ENCODE assay signal across 13 cellular contexts in the genomic region with DNA sequence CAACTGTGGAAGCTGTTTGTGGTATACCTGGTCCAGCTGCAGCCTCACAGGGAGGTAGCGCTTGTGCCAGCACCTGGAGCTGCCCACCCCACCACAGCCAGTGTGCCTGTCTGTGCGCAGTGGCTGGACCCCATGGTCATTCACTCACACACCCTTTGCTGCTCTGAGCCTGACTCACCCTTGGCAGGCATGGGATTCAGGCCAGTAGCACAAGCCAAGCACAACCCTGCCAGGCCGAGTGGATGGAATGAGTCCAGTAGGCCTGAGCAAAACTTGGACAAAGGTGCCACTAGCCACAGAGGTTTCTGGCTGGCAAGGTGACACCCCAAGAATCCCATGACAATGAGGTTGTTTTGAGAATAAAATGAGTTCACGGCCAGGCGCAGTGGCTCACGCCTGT. TPM values are rescaled to one million over a fixed set of nuclear protein-coding genes. Genes with fewer than 3 reads are reported as not detected.
A peak's percentile ranks its signal among the peaks of the same experiment; 100 is the strongest.
DNase-seq lines count a peak whose midpoint lies in the region; ATAC-seq, FAIRE-seq and TF ChIP-seq lines count a peak whose summit lies in the region.
"Had no signal": no experiment of that assay in that cellular context is flagged by ENCODE, and none has a peak within 500 bp of the region (broad histone marks: within the 10 kb centered on the region; RNA-seq: fewer than 3 reads in every experiment).

No MANE protein-coding gene starts in this region.

- H3K27ac ChIP-seq in Panc1 (ENCODE audit: low read length) (no peak overlapping the region), tibial artery (no peak overlapping the region)

- H3K36me3 ChIP-seq in Panc1 (ENCODE audit: control insufficient read depth, insufficient read depth, low read length) = no peaks in the 10 kb centered on the region
- H3K36me3 ChIP-seq in tibial artery = no peaks in the 10 kb centered on the region

- no peak overlapping the region for H3K4me3 ChIP-seq in Panc1 (ENCODE audit: low read depth in 2 of 2, low read length in 2 of 2)
- no peak overlapping the region for H3K4me3 ChIP-seq in tibial artery

- TF ChIP-seq CTCF in Panc1 (IDR thresholded peaks at IDR 0.05) (no peak), tibial artery (IDR thresholded peaks at IDR 0.05) (no peak)

- H3K4me1 ChIP-seq in Panc1 (ENCODE audit: control insufficient read depth, insufficient read depth, low read length) (no peaks in the 10 kb centered on the region), tibial artery (no peaks in the 10 kb centered on the region)

- in situ Hi-C loops in Panc1 (cut with HindIII; ENCODE audit: low pct_unique_long_range_greater_than_20kb, low sequenced_read_pairs) = no loop called here

- CTCF ChIA-PET in Panc1 (lab: Charles Lee) = no interaction called here

- DNase-seq in Ammon's horn (ENCODE audit: low spot score) (peak; percentile 41), Panc1 (ENCODE audit: low read depth, low spot score) (no peak), left cardiac atrium (peak; percentile 42), midbrain (lab: John Stamatoyannopoulos, UW) (peak; percentile 24), tibial artery (no peak), iPS-NIHi11 (ENCODE audit: low spot score) (no peak), frontal cortex (ENCODE audit: low spot score in 2 of 2) (no peak), OCI-M2 (lab: John Stamatoyannopoulos, UW; ENCODE audit: unreplicated experiment) (no peak)
- DNase-seq: CD4-positive, CD25-positive, alpha-beta regulatory T cell; NCI-H2107; NCI-H69; SHP77 treated with DMSO at 0.1 percent for 48 hours had no signal

- H3K9me3 ChIP-seq in Panc1 (ENCODE audit: control insufficient read depth, insufficient read depth, low read depth, low read length) (no peaks in the 10 kb centered on the region), tibial artery (no peaks in the 10 kb centered on the region)

- intact Hi-C loops in Panc1 (cut with micrococcal nuclease; ENCODE audit: unreplicated experiment) = no loop called here
- intact Hi-C loops in left cardiac atrium (cut with DNase I) = no loop called here
- intact Hi-C loops in tibial artery (cut with DNase I; ENCODE audit: low total_unique reads) = no loop called here

- BruUV-seq in Panc1 (replicated peaks; lab: Mats Ljungman, UMichigan) = no TSS peak

- no peaks in the 10 kb centered on the region for H3K27me3 ChIP-seq in Panc1 (ENCODE audit: control insufficient read depth, insufficient read depth, low read length)
- H3K27me3 ChIP-seq in tibial artery = no peaks in the 10 kb centered on the region

- ATAC-seq in Panc1 (0 out of 2 replicates have a peak, but pooled peaks have one; percentile 38), left cardiac atrium (peak; percentile 89 to 94)

- FAIRE-seq in frontal cortex (lab: Jason Lieb, UNC) = no peak
- FAIRE-seq: GM12891 had no signal

- POLR2A ChIA-PET in Panc1 (lab: Charles Lee) = interaction anchor here (0.7 kb wide), 1 partner anchor 53 kb away, joined by 3 read pairs; no protein-coding TSS in a partner anchor

RNA-seq across cellular contexts. Expression of a gene that starts 19.0 kb away (rescaled TPM):
- total RNA-seq in Panc1 (2021; ENCODE audit: unreplicated experiment) (10.1 TPM), left cardiac atrium (10 to 100 TPM in 1 of 2 donors, 1 to 10 TPM in 1; 9.4 to 11.8 TPM), frontal cortex (20.0 TPM)
- polyA plus RNA-seq in Panc1 (2012; ENCODE audit: insufficient read length) = 3.9 TPM

RNA-seq across cellular contexts. Expression of a gene that starts 19.3 kb away (rescaled TPM):
- 13.9 TPM for total RNA-seq in Panc1 (2021; ENCODE audit: unreplicated experiment)
- polyA plus RNA-seq in Panc1 (2012; ENCODE audit: insufficient read length) = 7.8 TPM
- total RNA-seq in left cardiac atrium = 10 to 100 TPM; 11.6 to 15.2 TPM
- total RNA-seq in frontal cortex = 74.6 TPM

RNA-seq across cellular contexts. Expression of a gene that starts 42.6 kb away (rescaled TPM):
- total RNA-seq in Panc1 (2021; ENCODE audit: unreplicated experiment) (27.7 TPM), left cardiac atrium (10 to 100 TPM; 13.0 to 14.2 TPM), frontal cortex (20.8 TPM)
- polyA plus RNA-seq in Panc1 (2012; ENCODE audit: insufficient read length) = 20.2 TPM

Comparison
In these comparisons a context has a peak if more than half of its experiments do, and no peak if none do; other contexts are left out.
1. DNase-seq: peak in Ammon's horn (single experiment), left cardiac atrium (single experiment) and midbrain (single experiment); none in Panc1 (single experiment), tibial artery (0 of 2), iPS-NIHi11 (single experiment), frontal cortex (0 of 2) and OCI-M2 (single experiment).